ENCODE assay signal across 8 cellular contexts in the genomic region with DNA sequence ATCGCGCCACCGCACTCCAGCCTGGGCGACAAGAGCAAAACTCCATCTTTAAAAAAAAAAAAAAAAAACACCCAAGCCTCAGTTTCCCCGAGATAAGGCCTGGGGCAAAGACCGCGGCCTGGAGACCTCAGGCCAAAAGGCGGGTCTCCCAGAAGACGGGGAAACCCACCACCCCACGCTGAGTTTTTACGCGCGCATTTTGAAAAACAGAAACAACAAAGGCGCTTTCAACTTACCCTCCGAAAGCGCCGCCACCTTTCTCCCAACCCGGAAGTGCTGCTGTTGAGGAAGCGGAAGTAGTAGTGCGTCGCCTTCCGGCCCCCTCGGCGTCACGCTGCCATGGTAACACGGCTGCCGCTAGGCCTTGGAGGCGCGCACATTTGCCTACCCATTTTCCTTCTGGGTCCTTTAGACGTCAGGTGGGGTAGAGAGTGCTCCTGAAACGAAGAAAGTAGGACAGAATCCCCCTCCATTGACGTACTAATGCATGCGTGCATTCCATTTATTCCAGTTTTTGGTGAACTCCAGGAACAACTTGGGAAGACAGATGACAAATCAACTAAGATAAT. TPM values are rescaled to one million over a fixed set of nuclear protein-coding genes. Genes with fewer than 3 reads are reported as not detected.
A peak's percentile ranks its signal among the peaks of the same experiment; 100 is the strongest.
DNase-seq lines count a peak whose midpoint lies in the region; ATAC-seq and TF ChIP-seq lines count a peak whose summit lies in the region.

A gene with protein sequence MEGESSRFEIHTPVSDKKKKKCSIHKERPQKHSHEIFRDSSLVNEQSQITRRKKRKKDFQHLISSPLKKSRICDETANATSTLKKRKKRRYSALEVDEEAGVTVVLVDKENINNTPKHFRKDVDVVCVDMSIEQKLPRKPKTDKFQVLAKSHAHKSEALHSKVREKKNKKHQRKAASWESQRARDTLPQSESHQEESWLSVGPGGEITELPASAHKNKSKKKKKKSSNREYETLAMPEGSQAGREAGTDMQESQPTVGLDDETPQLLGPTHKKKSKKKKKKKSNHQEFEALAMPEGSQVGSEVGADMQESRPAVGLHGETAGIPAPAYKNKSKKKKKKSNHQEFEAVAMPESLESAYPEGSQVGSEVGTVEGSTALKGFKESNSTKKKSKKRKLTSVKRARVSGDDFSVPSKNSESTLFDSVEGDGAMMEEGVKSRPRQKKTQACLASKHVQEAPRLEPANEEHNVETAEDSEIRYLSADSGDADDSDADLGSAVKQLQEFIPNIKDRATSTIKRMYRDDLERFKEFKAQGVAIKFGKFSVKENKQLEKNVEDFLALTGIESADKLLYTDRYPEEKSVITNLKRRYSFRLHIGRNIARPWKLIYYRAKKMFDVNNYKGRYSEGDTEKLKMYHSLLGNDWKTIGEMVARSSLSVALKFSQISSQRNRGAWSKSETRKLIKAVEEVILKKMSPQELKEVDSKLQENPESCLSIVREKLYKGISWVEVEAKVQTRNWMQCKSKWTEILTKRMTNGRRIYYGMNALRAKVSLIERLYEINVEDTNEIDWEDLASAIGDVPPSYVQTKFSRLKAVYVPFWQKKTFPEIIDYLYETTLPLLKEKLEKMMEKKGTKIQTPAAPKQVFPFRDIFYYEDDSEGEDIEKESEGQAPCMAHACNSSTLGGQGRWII (minus strand): TSS at position 287 of the 569 bp plus-strand sequence. CDS start 4,019 bp downstream, outside the sequence.

- ATAC-seq in HG02623 (IDR thresholded peaks at IDR 0.05; ENCODE audit: unreplicated experiment): peak; percentile 75
- peak; percentile 85 for ATAC-seq in SK-N-SH treated with all-trans-retinoic acid at 6 μM for 48 hours
- ATAC-seq in omental fat pad (ENCODE audit: low FRiP score): peak; percentile 83

- no peak for TF ChIP-seq EP300 in suprapubic skin (IDR thresholded peaks at IDR 0.05)

- 2% methylated on average over 33 of the region's 33 CpGs for WGBS in suprapubic skin

- peaks cover 49% of the 10 kb centered on the region for H3K4me1 ChIP-seq in suprapubic skin

- no peak within 1 kb of the TSS for H3K27ac ChIP-seq in suprapubic skin

- H3K9me3 ChIP-seq in suprapubic skin: no peaks in the 10 kb centered on the region

- DNase-seq in GM04503 (ENCODE audit: low read depth) (peak; percentile 45), NCI-H1105 (lab: John Stamatoyannopoulos, UW) (peak; percentile 89), glomerular visceral epithelial cell (ENCODE audit: extremely low spot score) (peak; percentile 90), omental fat pad (ENCODE audit: low spot score) (peak; percentile 82), suprapubic skin (ENCODE audit: low spot score in 2 of 2) (peak; percentile 92 to 93)
- peak; percentile 93 for DNase-seq in activated naive CD4-positive, alpha-beta T cell treated with anti-CD3 and anti-CD28 coated beads, Interleukin-2, amount 50 U/mL, for 16 hours

- H3K27me3 ChIP-seq in suprapubic skin: peaks cover 18% of the 10 kb centered on the region

- peaks cover 15% of the 10 kb centered on the region for H3K36me3 ChIP-seq in suprapubic skin

- H3K4me3 ChIP-seq in suprapubic skin: peak within 1 kb of the TSS; percentile 86

- TF ChIP-seq CTCF in omental fat pad (IDR thresholded peaks at IDR 0.05) (no peak), suprapubic skin (IDR thresholded peaks at IDR 0.05) (no peak)

- no peak for TF ChIP-seq POLR2A in suprapubic skin (IDR thresholded peaks at IDR 0.05)

TF ChIP-seq in SK-N-SH treated with all-trans-retinoic acid at 6 μM for 48 hours, 23 proteins besides CTCF, POLR2A, EP300 and RAD21:
- TF ChIP-seq, protein P1, sequence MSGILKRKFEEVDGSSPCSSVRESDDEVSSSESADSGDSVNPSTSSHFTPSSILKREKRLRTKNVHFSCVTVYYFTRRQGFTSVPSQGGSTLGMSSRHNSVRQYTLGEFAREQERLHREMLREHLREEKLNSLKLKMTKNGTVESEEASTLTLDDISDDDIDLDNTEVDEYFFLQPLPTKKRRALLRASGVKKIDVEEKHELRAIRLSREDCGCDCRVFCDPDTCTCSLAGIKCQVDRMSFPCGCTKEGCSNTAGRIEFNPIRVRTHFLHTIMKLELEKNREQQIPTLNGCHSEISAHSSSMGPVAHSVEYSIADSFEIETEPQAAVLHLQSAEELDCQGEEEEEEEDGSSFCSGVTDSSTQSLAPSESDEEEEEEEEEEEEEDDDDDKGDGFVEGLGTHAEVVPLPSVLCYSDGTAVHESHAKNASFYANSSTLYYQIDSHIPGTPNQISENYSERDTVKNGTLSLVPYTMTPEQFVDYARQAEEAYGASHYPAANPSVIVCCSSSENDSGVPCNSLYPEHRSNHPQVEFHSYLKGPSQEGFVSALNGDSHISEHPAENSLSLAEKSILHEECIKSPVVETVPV (CRISPR knock-in tag; IDR thresholded peaks at IDR 0.05): no peak
- peak; percentile 21; the same call in 1 of the 2 replicates for TF ChIP-seq ZFP3 (CRISPR knock-in tag; IDR thresholded peaks at IDR 0.05)
TF ChIP-seq in SK-N-SH treated with all-trans-retinoic acid at 6 μM for 48 hours: peak in this region for 1.

RNA-seq across cellular contexts. Expression of the gene that starts here (rescaled TPM):
- total RNA-seq in omental fat pad (10 to 100 TPM in 2 of 4 donors, 1 to 10 TPM in 2; 7.9 to 19.1 (median 10.2) TPM), suprapubic skin (10 to 100 TPM in 1 of 4 donors, 1 to 10 TPM in 3; 7.7 to 19.7 (median 9.1) TPM)
